Comparison of ENCODE assay signal across 25 cellular contexts in the genomic region with DNA sequence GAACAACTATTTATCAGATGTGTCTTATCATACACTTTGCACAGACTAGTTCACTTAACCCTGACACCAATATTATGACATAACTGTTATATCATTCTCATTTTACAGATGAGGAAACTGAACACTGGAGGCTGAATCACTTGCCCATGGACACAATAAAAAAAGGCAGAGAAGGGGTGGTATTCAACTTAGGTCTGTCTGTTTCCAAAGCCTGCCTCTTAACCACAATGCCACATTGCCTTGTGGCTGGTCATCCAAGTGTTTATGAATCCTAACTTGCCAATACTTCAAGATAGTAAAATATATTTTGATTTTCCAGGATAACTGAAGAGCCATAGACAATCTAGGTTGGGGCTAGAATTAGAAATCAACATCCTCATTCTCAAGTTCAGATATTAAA.
"Had no signal": no experiment of that assay in that cellular context is flagged by ENCODE, and none has a peak within 500 bp of the region (broad histone marks: within the 10 kb centered on the region; RNA-seq: fewer than 3 reads in every experiment).

No MANE protein-coding gene starts in this region.

- H3K4me2 ChIP-seq: KMS-11 had no signal

- ATAC-seq: K562 had no signal

- H3K27me3 Mint-ChIP-seq: IgD-negative memory B cell had no signal

- H3K4me3 ChIP-seq: K562, SJSA1, SK-N-MC had no signal

- H3K36me3 ChIP-seq: SJSA1 had no signal

- H3K27ac Mint-ChIP-seq: IgD-negative memory B cell had no signal

- H3K4me3 Mint-ChIP-seq: IgD-negative memory B cell had no signal

- H3K9ac ChIP-seq: KMS-11 had no signal

- H3K4me1 ChIP-seq: SJSA1 had no signal

- DNase-seq: Kasumi-1, MM.1S, NCI-H1048, NCI-H1105, NCI-H1417 treated with DMSO at 0.1 percent for 48 hours, NCI-H146, NCI-H1694 treated with DMSO at 0.1 percent for 48 hours, NCI-H1930, NCI-H2081, NCI-H2107, NCI-H226, NCI-H446, NCI-H510A, NCI-H524 treated with DMSO at 0.1 percent for 48 hours, NCI-H69, NCI-H774, Right ventricle myocardium superior, RPMI8226, SIG-M5 had no signal

- H3K27me3 ChIP-seq: SJSA1 had no signal

- H3K9me3 ChIP-seq: SJSA1 had no signal

- H3K27ac ChIP-seq: HL-60, KMS-11, SJSA1 had no signal

- H3K4me1 Mint-ChIP-seq: IgD-negative memory B cell had no signal
